12 cellular contexts compared by ENCODE assay signal in the genomic region with DNA sequence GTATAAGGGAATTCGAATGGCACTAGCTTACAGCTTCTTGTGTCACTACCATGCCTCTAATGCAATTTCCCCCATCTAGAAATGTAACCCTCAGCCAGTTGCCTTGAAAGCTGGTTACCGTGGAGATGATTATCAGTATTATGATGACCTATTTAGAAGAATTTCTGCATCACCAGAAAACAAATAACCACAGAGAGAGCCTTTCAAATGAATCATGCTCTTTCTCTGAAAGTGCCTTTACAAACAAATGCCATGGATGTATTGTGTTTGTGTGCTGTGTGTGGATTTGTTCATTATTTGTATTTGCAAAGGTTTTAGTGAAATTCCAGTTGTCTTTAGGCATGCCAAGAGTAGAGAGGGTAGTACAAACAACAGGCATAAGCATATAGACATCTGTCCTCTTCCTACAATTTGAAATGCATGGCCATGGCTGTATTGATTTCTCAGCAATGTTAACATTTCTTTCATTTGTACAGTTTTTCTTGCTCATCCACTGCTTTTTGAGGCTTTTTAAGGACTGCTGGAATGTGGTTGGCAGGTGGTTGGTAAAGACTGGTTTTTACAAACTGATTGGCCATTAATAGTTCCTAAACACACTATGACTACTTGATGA.
DNase-seq lines count a peak whose midpoint lies in the region; ATAC-seq and TF ChIP-seq lines count a peak whose summit lies in the region.
"Had no signal": no experiment of that assay in that cellular context is flagged by ENCODE, and none has a peak within 500 bp of the region (broad histone marks: within the 10 kb centered on the region; RNA-seq: fewer than 3 reads in every experiment).

No MANE protein-coding gene starts in this region.

- TF ChIP-seq CTCF in uterus (IDR thresholded peaks at IDR 0.05) (no peak), natural killer cell (IDR thresholded peaks at IDR 0.05) (no peak), heart left ventricle (IDR thresholded peaks at IDR 0.05) (no peak)

- H3K9ac ChIP-seq in adipocyte (ENCODE audit: low read length), result peak overlapping the region; percentile 55

- no peak overlapping the region for H3K4me3 Mint-ChIP-seq in natural killer cell
- H3K4me3 Mint-ChIP-seq: activated T-helper 1 cell treated with anti-CD3 and anti-CD28 coated beads, Interleukin-12 subunit alpha, Interleukin-12 subunit beta, Interleukin-2, Interleukin-4 antibody, amounts not matched to agents 30 ng/mL and 10 ng/mL and 1 ng/mL, durations not matched to agents 14 hours and 24 hours and 36 hours had no signal

- H3K9me3 Mint-ChIP-seq in natural killer cell, result peaks cover 3% of the 10 kb centered on the region in 2 donors
- H3K9me3 Mint-ChIP-seq: activated T-helper 1 cell treated with anti-CD3 and anti-CD28 coated beads, Interleukin-12 subunit alpha, Interleukin-12 subunit beta, Interleukin-2, Interleukin-4 antibody, amounts not matched to agents 30 ng/mL and 10 ng/mL and 1 ng/mL, durations not matched to agents 14 hours and 24 hours and 36 hours had no signal

- DNase-seq in NCI-H82 (lab: John Stamatoyannopoulos, UW), result peak; percentile 13
- no peak for DNase-seq in NCI-H82 treated with DMSO at 0.1 percent for 48 hours (lab: John Stamatoyannopoulos, UW; ENCODE audit: unreplicated experiment)
- DNase-seq in adipocyte (ENCODE audit: low read depth), result peak; percentile 96
- peak; percentile 26 for DNase-seq in hepatic stellate cell (ENCODE audit: low spot score)
- no peak for DNase-seq in uterus
- no peak for DNase-seq in putamen (ENCODE audit: low spot score)
- DNase-seq in natural killer cell, result no peak
- DNase-seq in heart left ventricle, result no peak
- DNase-seq: BE2C, head of caudate nucleus had no signal

- intact Hi-C loops in uterus (cut with DNase I; ENCODE audit: low total_unique reads) (no loop called here), natural killer cell (cut with micrococcal nuclease) (no loop called here), heart left ventricle (cut with DNase I) (loop anchor here in 2 of 10 donors (10.0 kb wide), 1 partner anchor 311 kb away; no protein-coding TSS in a partner anchor)

- H3K27me3 Mint-ChIP-seq in natural killer cell (ENCODE audit: low read depth in 2 of 2), result no peaks in the 10 kb centered on the region

- TF ChIP-seq POLR2A in uterus (IDR thresholded peaks at IDR 0.05) (no peak), heart left ventricle (IDR thresholded peaks at IDR 0.05) (no peak)

- H3K9me3 ChIP-seq in adipocyte (ENCODE audit: control insufficient read depth, low read length) (no peaks in the 10 kb centered on the region), uterus (no peaks in the 10 kb centered on the region), heart left ventricle (no peaks in the 10 kb centered on the region)
- H3K9me3 ChIP-seq: BE2C had no signal

- ATAC-seq in natural killer cell, result no peak
- no peak for ATAC-seq in heart left ventricle

- H3K36me3 Mint-ChIP-seq in natural killer cell, result no peaks in the 10 kb centered on the region

- H3K4me3 ChIP-seq in adipocyte (ENCODE audit: low read length) (no peak overlapping the region), uterus (no peak overlapping the region), heart left ventricle (no peak overlapping the region)
- H3K4me3 ChIP-seq: skin epidermis had no signal

- H3K27ac ChIP-seq in uterus (peak overlapping the region; percentile 73 to 87), heart left ventricle (no peak overlapping the region)

- H3K27ac Mint-ChIP-seq in natural killer cell, result no peak overlapping the region
- H3K27ac Mint-ChIP-seq: activated T-helper 1 cell treated with anti-CD3 and anti-CD28 coated beads, Interleukin-12 subunit alpha, Interleukin-12 subunit beta, Interleukin-2, Interleukin-4 antibody, amounts not matched to agents 30 ng/mL and 10 ng/mL and 1 ng/mL, durations not matched to agents 14 hours and 24 hours and 36 hours had no signal

- no peaks in the 10 kb centered on the region for H3K4me1 Mint-ChIP-seq in natural killer cell

- WGBS in heart left ventricle, 4 donors, result 82 to 87% (median 84%) methylated on average over 2 of the region's 2 CpGs

- H3K27me3 ChIP-seq in adipocyte (replicated peaks; ENCODE audit: control insufficient read depth, insufficient read depth, low read length) (no peaks in the 10 kb centered on the region), uterus (no peaks in the 10 kb centered on the region), heart left ventricle (no peaks in the 10 kb centered on the region)
- H3K27me3 ChIP-seq: BE2C had no signal

- no peaks in the 10 kb centered on the region for H3K36me3 ChIP-seq in adipocyte (ENCODE audit: control insufficient read depth, insufficient read depth, low read length, severe bottlenecking)
- no peaks in the 10 kb centered on the region for H3K36me3 ChIP-seq in uterus
- H3K36me3 ChIP-seq in heart left ventricle, result no peaks in the 10 kb centered on the region

- H3K4me1 ChIP-seq in adipocyte (ENCODE audit: control insufficient read depth, insufficient read depth, low read length) (peaks cover 70% of the 10 kb centered on the region), uterus (peaks cover 4 to 6% of the 10 kb centered on the region in 2 donors), heart left ventricle (peaks cover 0 to 7% (median 0%) of the 10 kb centered on the region in 12 donors)

Comparison
In these comparisons a context has a peak if more than half of its experiments do, and no peak if none do; other contexts are left out.
1. DNase-seq: peak in NCI-H82 (single experiment), adipocyte (single experiment) and hepatic stellate cell (single experiment); none in NCI-H82 treated with DMSO at 0.1 percent for 48 hours (single experiment), uterus (0 of 2), putamen (single experiment), natural killer cell (single experiment) and heart left ventricle (0 of 5).
2. H3K27ac ChIP-seq: peak in uterus (2 of 2); none in heart left ventricle (0 of 12).